ENCODE assay signal across 1 cellular context in the genomic region with DNA sequence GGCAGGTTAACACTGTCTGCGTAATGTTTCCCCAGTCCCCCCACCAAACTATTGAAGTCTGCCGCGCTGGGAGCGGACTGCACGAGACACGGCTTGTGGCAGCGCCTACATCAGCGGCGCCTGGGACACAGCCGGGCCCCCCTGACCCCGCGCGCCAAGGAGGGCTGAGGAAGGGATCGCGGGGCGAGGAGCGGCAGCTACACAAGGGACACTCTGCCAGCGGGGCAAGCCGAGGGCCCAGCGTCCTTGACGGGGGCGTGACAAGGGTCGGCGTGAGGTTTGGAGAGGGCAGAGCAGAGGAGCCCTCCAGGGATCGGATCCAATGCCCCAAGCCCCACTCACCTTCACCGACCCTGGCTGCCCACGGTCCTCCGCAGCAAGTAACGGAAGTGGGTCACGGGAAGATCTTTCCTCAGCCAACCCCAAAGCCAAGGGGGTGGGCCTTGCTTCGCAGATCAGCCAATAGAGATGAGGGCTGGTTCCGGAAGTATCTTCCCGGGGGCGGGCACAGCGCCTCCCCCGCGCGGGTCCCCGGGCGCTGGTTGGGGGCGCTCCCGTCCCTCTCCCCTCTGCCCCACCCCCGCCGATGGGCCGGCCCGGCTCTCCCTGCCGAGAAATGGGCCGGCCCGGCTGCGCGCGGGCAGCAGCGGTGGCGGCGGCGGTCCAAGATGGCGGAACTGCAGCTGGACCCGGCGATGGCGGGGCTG.
TF ChIP-seq lines count a peak whose summit lies in the region.

A gene (minus strand): TSS at position 387 of the 707 bp plus-strand sequence. CDS start 4,319 bp downstream, outside the sequence.
A gene with protein sequence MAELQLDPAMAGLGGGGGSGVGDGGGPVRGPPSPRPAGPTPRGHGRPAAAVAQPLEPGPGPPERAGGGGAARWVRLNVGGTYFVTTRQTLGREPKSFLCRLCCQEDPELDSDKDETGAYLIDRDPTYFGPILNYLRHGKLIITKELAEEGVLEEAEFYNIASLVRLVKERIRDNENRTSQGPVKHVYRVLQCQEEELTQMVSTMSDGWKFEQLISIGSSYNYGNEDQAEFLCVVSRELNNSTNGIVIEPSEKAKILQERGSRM (plus strand): TSS at position 643 of the 707 bp plus-strand sequence. CDS start 26 bp downstream, at position 669.

TF ChIP-seq in HEK293, 187 proteins besides CTCF, POLR2A, EP300 and RAD21 (continued from another document and continues in another):
- TF ChIP-seq, protein P1, sequence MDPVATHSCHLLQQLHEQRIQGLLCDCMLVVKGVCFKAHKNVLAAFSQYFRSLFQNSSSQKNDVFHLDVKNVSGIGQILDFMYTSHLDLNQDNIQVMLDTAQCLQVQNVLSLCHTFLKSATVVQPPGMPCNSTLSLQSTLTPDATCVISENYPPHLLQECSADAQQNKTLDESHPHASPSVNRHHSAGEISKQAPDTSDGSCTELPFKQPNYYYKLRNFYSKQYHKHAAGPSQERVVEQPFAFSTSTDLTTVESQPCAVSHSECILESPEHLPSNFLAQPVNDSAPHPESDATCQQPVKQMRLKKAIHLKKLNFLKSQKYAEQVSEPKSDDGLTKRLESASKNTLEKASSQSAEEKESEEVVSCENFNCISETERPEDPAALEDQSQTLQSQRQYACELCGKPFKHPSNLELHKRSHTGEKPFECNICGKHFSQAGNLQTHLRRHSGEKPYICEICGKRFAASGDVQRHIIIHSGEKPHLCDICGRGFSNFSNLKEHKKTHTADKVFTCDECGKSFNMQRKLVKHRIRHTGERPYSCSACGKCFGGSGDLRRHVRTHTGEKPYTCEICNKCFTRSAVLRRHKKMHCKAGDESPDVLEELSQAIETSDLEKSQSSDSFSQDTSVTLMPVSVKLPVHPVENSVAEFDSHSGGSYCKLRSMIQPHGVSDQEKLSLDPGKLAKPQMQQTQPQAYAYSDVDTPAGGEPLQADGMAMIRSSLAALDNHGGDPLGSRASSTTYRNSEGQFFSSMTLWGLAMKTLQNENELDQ (tag by site-specific recombination; IDR thresholded peaks at IDR 0.05; ENCODE audit: low read depth), result no peak
- TF ChIP-seq BCL11A (tag by site-specific recombination; IDR thresholded peaks at IDR 0.05; ENCODE audit: low read depth) (0 out of 2 replicates have a peak, but pooled peaks have one; percentile 23), KLF10 (tag by site-specific recombination; IDR thresholded peaks at IDR 0.05) (peak; percentile 64; the same call in 1 of the 2 replicates), ZNF140 (tag by site-specific recombination; IDR thresholded peaks at IDR 0.05) (no peak), ZNF768 (tag by site-specific recombination; IDR thresholded peaks at IDR 0.05) (no peak), SETDB1 (IDR thresholded peaks at IDR 0.05; ENCODE audit: insufficient read length, low read length) (no peak), ZNF654 (tag by site-specific recombination; IDR thresholded peaks at IDR 0.05; ENCODE audit: low read depth) (no peak), ZNF423 (tag by site-specific recombination; IDR thresholded peaks at IDR 0.05) (no peak), SCRT2 (tag by site-specific recombination; IDR thresholded peaks at IDR 0.05) (0 out of 2 replicates have a peak, but pooled peaks have one; percentile 15), ZBTB1 (tag by site-specific recombination; IDR thresholded peaks at IDR 0.05) (no peak), ZNF610 (tag by site-specific recombination; IDR thresholded peaks at IDR 0.05; ENCODE audit: borderline replicate concordance) (peak; percentile 55; the same call in 1 of the 2 replicates), ZNF211 (tag by site-specific recombination; IDR thresholded peaks at IDR 0.05; ENCODE audit: low read depth) (no peak), EGR2 (tag by site-specific recombination; IDR thresholded peaks at IDR 0.05; ENCODE audit: low read depth) (peak; percentile 84), ZNF10 (tag by site-specific recombination; IDR thresholded peaks at IDR 0.05) (peak; percentile 78), MEIS1 (CRISPR knock-in tag; IDR thresholded peaks at IDR 0.05; ENCODE audit: borderline replicate concordance) (no peak), ZNF112 (tag by site-specific recombination; IDR thresholded peaks at IDR 0.05) (no peak), RBAK (tag by site-specific recombination; IDR thresholded peaks at IDR 0.05) (no peak), KLF8 (tag by site-specific recombination; IDR thresholded peaks at IDR 0.05) (peak; percentile 47; the same call in 1 of the 2 replicates), ZNF175 (tag by site-specific recombination; IDR thresholded peaks at IDR 0.05) (no peak), ZNF324 (tag by site-specific recombination; IDR thresholded peaks at IDR 0.05) (no peak), ZBTB7A (tag by site-specific recombination; IDR thresholded peaks at IDR 0.05; ENCODE audit: low read depth) (peak; percentile 96), OSR2 (tag by site-specific recombination; IDR thresholded peaks at IDR 0.05) (no peak), KLF16 (tag by site-specific recombination; IDR thresholded peaks at IDR 0.05) (peak; percentile 50; the same call in 1 of the 2 replicates), ZIC2 (tag by site-specific recombination; IDR thresholded peaks at IDR 0.05) (0 out of 2 replicates have a peak, but pooled peaks have one; percentile 23), ZNF658 (tag by site-specific recombination; IDR thresholded peaks at IDR 0.05) (no peak), SCRT1 (tag by site-specific recombination; IDR thresholded peaks at IDR 0.05; ENCODE audit: borderline replicate concordance) (no peak), ZNF501 (tag by site-specific recombination; IDR thresholded peaks at IDR 0.05) (peak; percentile 93), ZNF37A (tag by site-specific recombination; IDR thresholded peaks at IDR 0.05) (no peak), ZNF354C (tag by site-specific recombination; IDR thresholded peaks at IDR 0.05; ENCODE audit: borderline replicate concordance, low read depth) (no peak), PRDM1 (tag by site-specific recombination; IDR thresholded peaks at IDR 0.05) (no peak), ZBTB48 (tag by site-specific recombination; IDR thresholded peaks at IDR 0.05) (peak; percentile 100), ZNF214 (tag by site-specific recombination; IDR thresholded peaks at IDR 0.05; ENCODE audit: borderline replicate concordance) (no peak), ZNF404 (tag by site-specific recombination; IDR thresholded peaks at IDR 0.05) (no peak), ZNF558 (tag by site-specific recombination; IDR thresholded peaks at IDR 0.05) (no peak), SP2 (tag by site-specific recombination; IDR thresholded peaks at IDR 0.05) (peak; percentile 99), ZNF600 (tag by site-specific recombination; IDR thresholded peaks at IDR 0.05) (peak; percentile 84), ZNF776 (tag by site-specific recombination; IDR thresholded peaks at IDR 0.05; ENCODE audit: borderline replicate concordance) (no peak)
- TF ChIP-seq, protein P2, sequence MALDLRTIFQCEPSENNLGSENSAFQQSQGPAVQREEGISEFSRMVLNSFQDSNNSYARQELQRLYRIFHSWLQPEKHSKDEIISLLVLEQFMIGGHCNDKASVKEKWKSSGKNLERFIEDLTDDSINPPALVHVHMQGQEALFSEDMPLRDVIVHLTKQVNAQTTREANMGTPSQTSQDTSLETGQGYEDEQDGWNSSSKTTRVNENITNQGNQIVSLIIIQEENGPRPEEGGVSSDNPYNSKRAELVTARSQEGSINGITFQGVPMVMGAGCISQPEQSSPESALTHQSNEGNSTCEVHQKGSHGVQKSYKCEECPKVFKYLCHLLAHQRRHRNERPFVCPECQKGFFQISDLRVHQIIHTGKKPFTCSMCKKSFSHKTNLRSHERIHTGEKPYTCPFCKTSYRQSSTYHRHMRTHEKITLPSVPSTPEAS (tag by site-specific recombination; IDR thresholded peaks at IDR 0.05), result no peak
- TF ChIP-seq, protein P3, sequence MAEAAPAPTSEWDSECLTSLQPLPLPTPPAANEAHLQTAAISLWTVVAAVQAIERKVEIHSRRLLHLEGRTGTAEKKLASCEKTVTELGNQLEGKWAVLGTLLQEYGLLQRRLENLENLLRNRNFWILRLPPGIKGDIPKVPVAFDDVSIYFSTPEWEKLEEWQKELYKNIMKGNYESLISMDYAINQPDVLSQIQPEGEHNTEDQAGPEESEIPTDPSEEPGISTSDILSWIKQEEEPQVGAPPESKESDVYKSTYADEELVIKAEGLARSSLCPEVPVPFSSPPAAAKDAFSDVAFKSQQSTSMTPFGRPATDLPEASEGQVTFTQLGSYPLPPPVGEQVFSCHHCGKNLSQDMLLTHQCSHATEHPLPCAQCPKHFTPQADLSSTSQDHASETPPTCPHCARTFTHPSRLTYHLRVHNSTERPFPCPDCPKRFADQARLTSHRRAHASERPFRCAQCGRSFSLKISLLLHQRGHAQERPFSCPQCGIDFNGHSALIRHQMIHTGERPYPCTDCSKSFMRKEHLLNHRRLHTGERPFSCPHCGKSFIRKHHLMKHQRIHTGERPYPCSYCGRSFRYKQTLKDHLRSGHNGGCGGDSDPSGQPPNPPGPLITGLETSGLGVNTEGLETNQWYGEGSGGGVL (tag by site-specific recombination; IDR thresholded peaks at IDR 0.05), result peak; percentile 1; the same call in 1 of the 2 replicates
- TF ChIP-seq, protein P4, sequence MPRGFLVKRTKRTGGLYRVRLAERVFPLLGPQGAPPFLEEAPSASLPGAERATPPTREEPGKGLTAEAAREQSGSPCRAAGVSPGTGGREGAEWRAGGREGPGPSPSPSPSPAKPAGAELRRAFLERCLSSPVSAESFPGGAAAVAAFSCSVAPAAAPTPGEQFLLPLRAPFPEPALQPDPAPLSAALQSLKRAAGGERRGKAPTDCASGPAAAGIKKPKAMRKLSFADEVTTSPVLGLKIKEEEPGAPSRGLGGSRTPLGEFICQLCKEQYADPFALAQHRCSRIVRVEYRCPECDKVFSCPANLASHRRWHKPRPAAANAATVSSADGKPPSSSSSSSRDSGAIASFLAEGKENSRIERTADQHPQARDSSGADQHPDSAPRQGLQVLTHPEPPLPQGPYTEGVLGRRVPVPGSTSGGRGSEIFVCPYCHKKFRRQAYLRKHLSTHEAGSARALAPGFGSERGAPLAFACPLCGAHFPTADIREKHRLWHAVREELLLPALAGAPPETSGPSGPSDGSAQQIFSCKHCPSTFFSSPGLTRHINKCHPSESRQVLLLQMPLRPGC (tag by site-specific recombination; IDR thresholded peaks at IDR 0.05), result no peak
- TF ChIP-seq, protein P5, sequence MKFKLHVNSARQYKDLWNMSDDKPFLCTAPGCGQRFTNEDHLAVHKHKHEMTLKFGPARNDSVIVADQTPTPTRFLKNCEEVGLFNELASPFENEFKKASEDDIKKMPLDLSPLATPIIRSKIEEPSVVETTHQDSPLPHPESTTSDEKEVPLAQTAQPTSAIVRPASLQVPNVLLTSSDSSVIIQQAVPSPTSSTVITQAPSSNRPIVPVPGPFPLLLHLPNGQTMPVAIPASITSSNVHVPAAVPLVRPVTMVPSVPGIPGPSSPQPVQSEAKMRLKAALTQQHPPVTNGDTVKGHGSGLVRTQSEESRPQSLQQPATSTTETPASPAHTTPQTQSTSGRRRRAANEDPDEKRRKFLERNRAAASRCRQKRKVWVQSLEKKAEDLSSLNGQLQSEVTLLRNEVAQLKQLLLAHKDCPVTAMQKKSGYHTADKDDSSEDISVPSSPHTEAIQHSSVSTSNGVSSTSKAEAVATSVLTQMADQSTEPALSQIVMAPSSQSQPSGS (tag by site-specific recombination; IDR thresholded peaks at IDR 0.05; ENCODE audit: low read depth), result no peak
- TF ChIP-seq, protein P6, sequence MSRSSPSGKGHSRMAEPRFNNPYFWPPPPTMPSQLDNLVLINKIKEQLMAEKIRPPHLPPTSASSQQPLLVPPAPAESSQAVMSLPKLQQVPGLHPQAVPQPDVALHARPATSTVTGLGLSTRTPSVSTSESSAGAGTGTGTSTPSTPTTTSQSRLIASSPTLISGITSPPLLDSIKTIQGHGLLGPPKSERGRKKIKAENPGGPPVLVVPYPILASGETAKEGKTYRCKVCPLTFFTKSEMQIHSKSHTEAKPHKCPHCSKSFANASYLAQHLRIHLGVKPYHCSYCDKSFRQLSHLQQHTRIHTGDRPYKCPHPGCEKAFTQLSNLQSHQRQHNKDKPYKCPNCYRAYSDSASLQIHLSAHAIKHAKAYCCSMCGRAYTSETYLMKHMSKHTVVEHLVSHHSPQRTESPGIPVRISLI (tag by site-specific recombination; IDR thresholded peaks at IDR 0.05), result no peak
- TF ChIP-seq, protein P7, sequence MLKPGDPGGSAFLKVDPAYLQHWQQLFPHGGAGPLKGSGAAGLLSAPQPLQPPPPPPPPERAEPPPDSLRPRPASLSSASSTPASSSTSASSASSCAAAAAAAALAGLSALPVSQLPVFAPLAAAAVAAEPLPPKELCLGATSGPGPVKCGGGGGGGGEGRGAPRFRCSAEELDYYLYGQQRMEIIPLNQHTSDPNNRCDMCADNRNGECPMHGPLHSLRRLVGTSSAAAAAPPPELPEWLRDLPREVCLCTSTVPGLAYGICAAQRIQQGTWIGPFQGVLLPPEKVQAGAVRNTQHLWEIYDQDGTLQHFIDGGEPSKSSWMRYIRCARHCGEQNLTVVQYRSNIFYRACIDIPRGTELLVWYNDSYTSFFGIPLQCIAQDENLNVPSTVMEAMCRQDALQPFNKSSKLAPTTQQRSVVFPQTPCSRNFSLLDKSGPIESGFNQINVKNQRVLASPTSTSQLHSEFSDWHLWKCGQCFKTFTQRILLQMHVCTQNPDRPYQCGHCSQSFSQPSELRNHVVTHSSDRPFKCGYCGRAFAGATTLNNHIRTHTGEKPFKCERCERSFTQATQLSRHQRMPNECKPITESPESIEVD (tag by site-specific recombination; IDR thresholded peaks at IDR 0.05), result no peak
- TF ChIP-seq, protein P8, sequence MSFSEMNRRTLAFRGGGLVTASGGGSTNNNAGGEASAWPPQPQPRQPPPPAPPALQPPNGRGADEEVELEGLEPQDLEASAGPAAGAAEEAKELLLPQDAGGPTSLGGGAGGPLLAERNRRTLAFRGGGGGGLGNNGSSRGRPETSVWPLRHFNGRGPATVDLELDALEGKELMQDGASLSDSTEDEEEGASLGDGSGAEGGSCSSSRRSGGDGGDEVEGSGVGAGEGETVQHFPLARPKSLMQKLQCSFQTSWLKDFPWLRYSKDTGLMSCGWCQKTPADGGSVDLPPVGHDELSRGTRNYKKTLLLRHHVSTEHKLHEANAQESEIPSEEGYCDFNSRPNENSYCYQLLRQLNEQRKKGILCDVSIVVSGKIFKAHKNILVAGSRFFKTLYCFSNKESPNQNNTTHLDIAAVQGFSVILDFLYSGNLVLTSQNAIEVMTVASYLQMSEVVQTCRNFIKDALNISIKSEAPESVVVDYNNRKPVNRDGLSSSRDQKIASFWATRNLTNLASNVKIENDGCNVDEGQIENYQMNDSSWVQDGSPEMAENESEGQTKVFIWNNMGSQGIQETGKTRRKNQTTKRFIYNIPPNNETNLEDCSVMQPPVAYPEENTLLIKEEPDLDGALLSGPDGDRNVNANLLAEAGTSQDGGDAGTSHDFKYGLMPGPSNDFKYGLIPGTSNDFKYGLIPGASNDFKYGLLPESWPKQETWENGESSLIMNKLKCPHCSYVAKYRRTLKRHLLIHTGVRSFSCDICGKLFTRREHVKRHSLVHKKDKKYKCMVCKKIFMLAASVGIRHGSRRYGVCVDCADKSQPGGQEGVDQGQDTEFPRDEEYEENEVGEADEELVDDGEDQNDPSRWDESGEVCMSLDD (tag by site-specific recombination; IDR thresholded peaks at IDR 0.05), result peak; percentile 71
